25 cellular contexts compared by ENCODE assay signal in genomic region chr13:53075356-53076041, GRCh38. TPM values are rescaled to one million over a fixed set of nuclear protein-coding genes. Genes with fewer than 3 reads are reported as not detected.
"Had no signal": no experiment of that assay in that cellular context is flagged by ENCODE, and none has a peak within 500 bp of the region (broad histone marks: within the 10 kb centered on the region; RNA-seq: fewer than 3 reads in every experiment).

No MANE protein-coding gene starts in this region.

- H3K27me3 ChIP-seq: gastrocnemius medialis, upper lobe of right lung had no signal

- H3K4me1 Mint-ChIP-seq: activated CD4-positive, alpha-beta memory T cell treated with anti-CD3 and anti-CD28 coated beads, Interleukin-2, amount 10 ng/mL, durations not matched to agents 7 days and 5 days; activated naive CD4-positive, alpha-beta T cell treated with anti-CD3 and anti-CD28 coated beads, Interleukin-2, amount 10 ng/mL, durations not matched to agents 7 days and 5 days; memory B cell; nephron; T-helper 17 cell had no signal

- DNase-seq: activated CD4-positive, alpha-beta memory T cell treated with anti-CD3 and anti-CD28 coated beads, Interleukin-2, amount 10 ng/mL, durations not matched to agents 7 days and 5 days; activated CD4-positive, alpha-beta T cell treated with anti-CD3 and anti-CD28 coated beads for 48 hours; activated effector memory CD4-positive, alpha-beta T cell treated with Interleukin-2 at 50 U/mL for 16 hours; activated naive CD4-positive, alpha-beta T cell treated with anti-CD3 and anti-CD28 coated beads, Interleukin-2, amount 10 ng/mL, durations not matched to agents 7 days and 5 days; activated T-cell treated with anti-CD3 and anti-CD28 coated beads, Interleukin-2, amount 50 U/mL, for 72 hours; amygdala; effector CD8-positive, alpha-beta T cell; gastrocnemius medialis; heart left ventricle; islet precursor cell; left cardiac atrium; nucleus accumbens; right cardiac atrium; stimulated activated CD4-positive, alpha-beta T cell treated with anti-CD3 and anti-CD28 coated beads, Interleukin-4, amount 100 ng/mL, for 24 hours; stimulated activated naive CD8-positive, alpha-beta T cell treated with anti-CD3 and anti-CD28 coated beads, Interleukin-15, Interleukin-2, amounts not matched to agents 100 U/mL and 50 U/mL, for 24 hours; T-helper 17 cell; upper lobe of right lung had no signal

- H3K36me3 Mint-ChIP-seq: activated naive CD4-positive, alpha-beta T cell treated with anti-CD3 and anti-CD28 coated beads, Interleukin-2, amount 10 ng/mL, durations not matched to agents 7 days and 5 days; memory B cell had no signal

- H3K9ac ChIP-seq: parathyroid adenoma had no signal

- H3K36me3 ChIP-seq: gastrocnemius medialis, heart left ventricle, upper lobe of right lung had no signal

- H3K9me3 ChIP-seq: gastrocnemius medialis, upper lobe of right lung had no signal

- H3K4me3 Mint-ChIP-seq: activated CD4-positive, alpha-beta memory T cell treated with anti-CD3 and anti-CD28 coated beads, Interleukin-2, amount 10 ng/mL, durations not matched to agents 7 days and 5 days; activated naive CD4-positive, alpha-beta T cell treated with anti-CD3 and anti-CD28 coated beads, Interleukin-2, amount 10 ng/mL, durations not matched to agents 7 days and 5 days; activated T-cell treated with anti-CD3 and anti-CD28 coated beads, Interleukin-2, amount 50 U/mL, for 72 hours; dendritic cell treated with granulocyte-macrophage colony-stimulating factor and Interleukin-4, amounts not matched to agents 40 ng/mL and 50 ng/mL, for 4 days; memory B cell; nephron; T-helper 17 cell had no signal

- H3K79me2 ChIP-seq: parathyroid adenoma had no signal

- H3K4me3 ChIP-seq: gastrocnemius medialis, heart left ventricle, upper lobe of right lung had no signal

- H3K4me1 ChIP-seq: gastrocnemius medialis, heart left ventricle, parathyroid adenoma, upper lobe of right lung had no signal

- H3K27ac Mint-ChIP-seq: activated CD4-positive, alpha-beta memory T cell treated with anti-CD3 and anti-CD28 coated beads, Interleukin-2, amount 10 ng/mL, durations not matched to agents 7 days and 5 days; activated naive CD4-positive, alpha-beta T cell treated with anti-CD3 and anti-CD28 coated beads, Interleukin-2, amount 10 ng/mL, durations not matched to agents 7 days and 5 days; activated T-cell treated with anti-CD3 and anti-CD28 coated beads, Interleukin-2, amount 50 U/mL, for 72 hours; dendritic cell treated with granulocyte-macrophage colony-stimulating factor and Interleukin-4, amounts not matched to agents 40 ng/mL and 50 ng/mL, for 4 days; memory B cell; nephron; T-helper 17 cell had no signal

- ATAC-seq: activated T-cell treated with anti-CD3 and anti-CD28 coated beads, Interleukin-2, amount 50 U/mL, for 72 hours; esophagus mucosa; gastrocnemius medialis; heart left ventricle; left cardiac atrium; right cardiac atrium; stimulated activated naive CD8-positive, alpha-beta T cell treated with anti-CD3 and anti-CD28 coated beads, Interleukin-15, Interleukin-2, amounts not matched to agents 100 U/mL and 50 U/mL, for 24 hours; T-helper 17 cell; upper lobe of right lung had no signal

- H3K9me3 Mint-ChIP-seq: memory B cell had no signal

- H3K27me3 Mint-ChIP-seq: activated CD4-positive, alpha-beta memory T cell treated with anti-CD3 and anti-CD28 coated beads, Interleukin-2, amount 10 ng/mL, durations not matched to agents 7 days and 5 days; activated naive CD4-positive, alpha-beta T cell treated with anti-CD3 and anti-CD28 coated beads, Interleukin-2, amount 10 ng/mL, durations not matched to agents 7 days and 5 days; dendritic cell treated with granulocyte-macrophage colony-stimulating factor and Interleukin-4, amounts not matched to agents 40 ng/mL and 50 ng/mL, for 4 days; T-helper 17 cell had no signal

- H3K27ac ChIP-seq: gastrocnemius medialis, heart left ventricle, parathyroid adenoma, upper lobe of right lung had no signal

RNA-seq across cellular contexts. Expression of gene OLFM4, which starts 46.9 kb away (rescaled TPM):
- total RNA-seq: activated CD4-positive, alpha-beta memory T cell treated with anti-CD3 and anti-CD28 coated beads, Interleukin-2, amount 10 ng/mL, durations not matched to agents 7 days and 5 days; activated T-cell treated with anti-CD3 and anti-CD28 coated beads, Interleukin-2, amount 50 U/mL, for 72 hours; endothelial cell of umbilical vein; myocyte; pulmonary artery endothelial cell; T-helper 17 cell; upper lobe of right lung had no signal
- polyA plus RNA-seq: endothelial cell of umbilical vein had no signal
